Comparison of ENCODE assay signal across 27 cellular contexts in genomic region chr2:98028931-98029717, GRCh38. TPM values are rescaled to one million over a fixed set of nuclear protein-coding genes. Genes with fewer than 3 reads are reported as not detected.
DNase-seq lines count a peak whose midpoint lies in the region; ATAC-seq and TF ChIP-seq lines count a peak whose summit lies in the region.
"Had no signal": no experiment of that assay in that cellular context is flagged by ENCODE, and none has a peak within 500 bp of the region (broad histone marks: within the 10 kb centered on the region; RNA-seq: fewer than 3 reads in every experiment).

No MANE protein-coding gene starts in this region.

- no peaks in the 10 kb centered on the region for H4K20me1 ChIP-seq in mammary epithelial cell (ENCODE audit: insufficient read depth, low read length)

- H3K79me2 ChIP-seq in mammary epithelial cell (ENCODE audit: insufficient read depth, low read length): no peaks in the 10 kb centered on the region

- H3K4me1 Mint-ChIP-seq in activated CD8-positive, alpha-beta memory T cell treated with anti-CD3 and anti-CD28 coated beads, Interleukin-2, amount 10 ng/mL, durations not matched to agents 7 days and 5 days: peaks cover 28% of the 10 kb centered on the region
- H3K4me1 Mint-ChIP-seq in stimulated activated naive B cell treated with anti-CD40 and anti-IgM and Interleukin-4, amounts not matched to agents 10 μg/mL and 1 μg/mL and 100 μg/mL, for 72 hours: peaks cover 36 to 74% of the 10 kb centered on the region in 2 donors

- H3K27me3 Mint-ChIP-seq in activated CD8-positive, alpha-beta memory T cell treated with anti-CD3 and anti-CD28 coated beads, Interleukin-2, amount 10 ng/mL, durations not matched to agents 7 days and 5 days: peaks cover 10% of the 10 kb centered on the region
- H3K27me3 Mint-ChIP-seq in stimulated activated naive B cell treated with anti-CD40 and anti-IgM and Interleukin-4, amounts not matched to agents 10 μg/mL and 1 μg/mL and 100 μg/mL, for 72 hours: no peaks in the 10 kb centered on the region
- H3K27me3 Mint-ChIP-seq: central memory CD8-positive, alpha-beta T cell had no signal

- H3K9ac ChIP-seq in mammary epithelial cell (ENCODE audit: insufficient read depth, low read length): no peak overlapping the region
- H3K9ac ChIP-seq: neural progenitor cell had no signal

- in situ Hi-C loops in brain microvascular endothelial cell (cut with HindIII; ENCODE audit: low pct_ligation_motif_present, low sequenced_read_pairs): no loop called here
- in situ Hi-C loops in mammary epithelial cell (cut with MboI; ENCODE audit: low sequenced_read_pairs in 2 of 2): no loop called here
- in situ Hi-C loops in KBM-7 (cut with MboI; ENCODE audit: low pct_unique_long_range_greater_than_20kb, low sequenced_read_pairs): no loop called here

- no peaks in the 10 kb centered on the region for H3K9me3 Mint-ChIP-seq in activated CD8-positive, alpha-beta memory T cell treated with anti-CD3 and anti-CD28 coated beads, Interleukin-2, amount 10 ng/mL, durations not matched to agents 7 days and 5 days (ENCODE audit: low read depth)
- H3K9me3 Mint-ChIP-seq in stimulated activated naive B cell treated with anti-CD40 and anti-IgM and Interleukin-4, amounts not matched to agents 10 μg/mL and 1 μg/mL and 100 μg/mL, for 72 hours: no peaks in the 10 kb centered on the region
- H3K9me3 Mint-ChIP-seq: activated CD4-positive, alpha-beta T cell treated with anti-CD3 and anti-CD28 coated beads, Interleukin-2, amount 10 ng/mL, durations not matched to agents 24 days and 14 days; central memory CD8-positive, alpha-beta T cell; neural progenitor cell; stimulated activated effector memory CD8-positive, alpha-beta T cell treated with anti-CD3 and anti-CD28 coated beads, Interleukin-12 subunit alpha, Interleukin-12 subunit beta, amount 100 ng/mL, for 72 hours had no signal

- WGBS in mammary epithelial cell (ENCODE audit: low coverage, missing lambda C conversion rate): 96% methylated on average over 12 of the region's 12 CpGs

- CTCF ChIA-PET in activated CD8-positive, alpha-beta memory T cell treated with anti-CD3 and anti-CD28 coated beads, Interleukin-2, amount 10 ng/mL, durations not matched to agents 7 days and 5 days (lab: Charles Lee): interaction anchor here (1.0 to 2.1 kb wide), 2 partner anchors 13 to 222 kb away, joined by 3 to 6 read pairs; no protein-coding TSS in a partner anchor
- CTCF ChIA-PET in mammary epithelial cell (lab: Charles Lee; ENCODE audit: low non-redundant PET): no interaction called here

- intact Hi-C loops in mucosa of descending colon (cut with DNase I, micrococcal nuclease) (no loop called here), mammary epithelial cell (cut with micrococcal nuclease) (no loop called here)

- H3K36me3 ChIP-seq in brain microvascular endothelial cell (replicated peaks) (no peaks in the 10 kb centered on the region), mucosa of descending colon (ENCODE audit: low read depth) (no peaks in the 10 kb centered on the region), mammary epithelial cell (ENCODE audit: insufficient read depth, low read length) (no peaks in the 10 kb centered on the region)
- H3K36me3 ChIP-seq: gastroesophageal sphincter, neural progenitor cell, right lobe of liver, SJSA1, uterus, WERI-Rb-1 had no signal

- H3K4me3 ChIP-seq in brain microvascular endothelial cell (ENCODE audit: low read depth, low read length) (no peak overlapping the region), mucosa of descending colon (no peak overlapping the region), coronary artery (no peak overlapping the region), mammary epithelial cell (replicated peaks in 1 of 3; ENCODE audit: insufficient read depth in 1 of 3, low read depth in 2 of 3, low read length in 3 of 3) (no peak overlapping the region)
- H3K4me3 ChIP-seq: gastroesophageal sphincter, lung, neural progenitor cell, right lobe of liver, SJSA1, uterus had no signal

- BruUV-seq in mammary epithelial cell (replicated peaks; lab: Mats Ljungman, UMichigan): no TSS peak

- peak; percentile 18 for DNase-seq in activated CD8-positive, alpha-beta memory T cell treated with anti-CD3 and anti-CD28 coated beads, Interleukin-2, amount 10 ng/mL, durations not matched to agents 7 days and 5 days
- DNase-seq in activated CD8-positive, alpha-beta memory T cell treated with anti-CD3 and anti-CD28 coated beads for 24 hours: no peak
- peak; percentile 40 for DNase-seq in brain microvascular endothelial cell
- no peak for DNase-seq in mucosa of descending colon
- no peak for DNase-seq in stimulated activated naive B cell treated with anti-CD40 and anti-IgM and Interleukin-4, amounts not matched to agents 10 μg/mL and 1 μg/mL and 100 μg/mL, for 72 hours
- DNase-seq in coronary artery (ENCODE audit: low spot score): no peak
- no peak for DNase-seq in mammary epithelial cell
- no peak for DNase-seq in KBM-7
- DNase-seq: activated CD4-positive, alpha-beta T cell treated with anti-CD3 and anti-CD28 coated beads, Interleukin-2, amount 10 ng/mL, durations not matched to agents 24 days and 14 days; activated T-cell treated with anti-CD3 and anti-CD28 coated beads, Interleukin-2, amount 50 U/mL, for 48 hours; kidney glomerular epithelial cell; NCI-H1694 treated with DMSO at 0.1 percent for 48 hours; NCI-H2171; NCI-H82; right lobe of liver; stimulated activated CD4-positive, alpha-beta T cell treated with anti-CD3 and anti-CD28 coated beads, Interleukin-15, amount 100 ng/mL, for 24 hours; uterus; WERI-Rb-1 had no signal

- H3K27ac Mint-ChIP-seq in activated CD8-positive, alpha-beta memory T cell treated with anti-CD3 and anti-CD28 coated beads, Interleukin-2, amount 10 ng/mL, durations not matched to agents 7 days and 5 days: no peak overlapping the region
- H3K27ac Mint-ChIP-seq in stimulated activated naive B cell treated with anti-CD40 and anti-IgM and Interleukin-4, amounts not matched to agents 10 μg/mL and 1 μg/mL and 100 μg/mL, for 72 hours: peak overlapping the region; percentile 94
- H3K27ac Mint-ChIP-seq: activated CD4-positive, alpha-beta T cell treated with anti-CD3 and anti-CD28 coated beads, Interleukin-2, amount 10 ng/mL, durations not matched to agents 24 days and 14 days; stimulated activated effector memory CD8-positive, alpha-beta T cell treated with anti-CD3 and anti-CD28 coated beads, Interleukin-12 subunit alpha, Interleukin-12 subunit beta, amount 100 ng/mL, for 72 hours had no signal

- H3K4me1 ChIP-seq in mucosa of descending colon (ENCODE audit: low read depth) (peaks cover 16% of the 10 kb centered on the region), mammary epithelial cell (ENCODE audit: insufficient read depth, low read length) (no peaks in the 10 kb centered on the region)
- H3K4me1 ChIP-seq: right lobe of liver, SJSA1, uterus had no signal

- dilution Hi-C loops in mammary epithelial cell (cut with HindIII; ENCODE audit: low sequenced_read_pairs): no loop called here

- no peak for ATAC-seq in activated CD8-positive, alpha-beta memory T cell treated with anti-CD3 and anti-CD28 coated beads, Interleukin-2, amount 10 ng/mL, durations not matched to agents 7 days and 5 days
- peak; percentile 65 for ATAC-seq in mucosa of descending colon
- ATAC-seq in stimulated activated naive B cell treated with anti-CD40 and anti-IgM and Interleukin-4, amounts not matched to agents 10 μg/mL and 1 μg/mL and 100 μg/mL, for 72 hours (replicated peaks): no peak
- ATAC-seq: gastroesophageal sphincter, HCT116, right lobe of liver had no signal

- H3K9me3 ChIP-seq in mucosa of descending colon (no peaks in the 10 kb centered on the region), mammary epithelial cell (replicated peaks; ENCODE audit: insufficient read depth, low read length) (no peaks in the 10 kb centered on the region)
- H3K9me3 ChIP-seq: gastroesophageal sphincter, right lobe of liver, SJSA1, uterus had no signal

- H3K4me2 ChIP-seq in mammary epithelial cell (ENCODE audit: insufficient read depth, low read depth, low read length): no peak overlapping the region

- no peaks in the 10 kb centered on the region for H3K36me3 Mint-ChIP-seq in activated CD8-positive, alpha-beta memory T cell treated with anti-CD3 and anti-CD28 coated beads, Interleukin-2, amount 10 ng/mL, durations not matched to agents 7 days and 5 days
- H3K36me3 Mint-ChIP-seq in stimulated activated naive B cell treated with anti-CD40 and anti-IgM and Interleukin-4, amounts not matched to agents 10 μg/mL and 1 μg/mL and 100 μg/mL, for 72 hours: no peaks in the 10 kb centered on the region
- H3K36me3 Mint-ChIP-seq: neural progenitor cell; stimulated activated effector memory CD8-positive, alpha-beta T cell treated with anti-CD3 and anti-CD28 coated beads, Interleukin-12 subunit alpha, Interleukin-12 subunit beta, amount 100 ng/mL, for 72 hours had no signal

- no peaks in the 10 kb centered on the region for H3K27me3 ChIP-seq in brain microvascular endothelial cell (replicated peaks)
- no peaks in the 10 kb centered on the region for H3K27me3 ChIP-seq in mammary epithelial cell (ENCODE audit: insufficient read depth, low read length)
- H3K27me3 ChIP-seq: gastroesophageal sphincter, neural progenitor cell, right lobe of liver, SJSA1, uterus had no signal

- H3K27ac ChIP-seq in brain microvascular endothelial cell (peak overlapping the region; percentile 94), coronary artery (peak overlapping the region in 1 of 2 donors; percentile 54), mammary epithelial cell (ENCODE audit: insufficient read depth, low read depth, low read length) (no peak overlapping the region)
- H3K27ac ChIP-seq: gastroesophageal sphincter, neural progenitor cell, right lobe of liver, RWPE1, SJSA1, uterus, WERI-Rb-1 had no signal

- TF ChIP-seq CTCF in brain microvascular endothelial cell (IDR thresholded peaks at IDR 0.05; ENCODE audit: low read depth, low read length, missing control alignments): no peak
- TF ChIP-seq CTCF in mucosa of descending colon (IDR thresholded peaks at IDR 0.05): no peak
- TF ChIP-seq CTCF in coronary artery (IDR thresholded peaks at IDR 0.05): no peak
- TF ChIP-seq CTCF in mammary epithelial cell (conservative IDR thresholded peaks at IDR 0.05 in 1 of 2, IDR thresholded peaks at IDR 0.05 in 1 of 2; ENCODE audit: extremely low read depth in 1 of 2, insufficient read depth in 1 of 2, low read depth in 1 of 2, low read length in 2 of 2): no peak

- H3K4me3 Mint-ChIP-seq in activated CD8-positive, alpha-beta memory T cell treated with anti-CD3 and anti-CD28 coated beads, Interleukin-2, amount 10 ng/mL, durations not matched to agents 7 days and 5 days: no peak overlapping the region
- peak overlapping the region in 1 of 2 donors; percentile 55 for H3K4me3 Mint-ChIP-seq in stimulated activated naive B cell treated with anti-CD40 and anti-IgM and Interleukin-4, amounts not matched to agents 10 μg/mL and 1 μg/mL and 100 μg/mL, for 72 hours
- H3K4me3 Mint-ChIP-seq: activated CD4-positive, alpha-beta T cell treated with anti-CD3 and anti-CD28 coated beads, Interleukin-2, amount 10 ng/mL, durations not matched to agents 24 days and 14 days; central memory CD8-positive, alpha-beta T cell; neural progenitor cell; stimulated activated effector memory CD8-positive, alpha-beta T cell treated with anti-CD3 and anti-CD28 coated beads, Interleukin-12 subunit alpha, Interleukin-12 subunit beta, amount 100 ng/mL, for 72 hours had no signal

- no peak overlapping the region for H2AFZ ChIP-seq in mammary epithelial cell (ENCODE audit: low read depth, low read length)
- H2AFZ ChIP-seq: neural progenitor cell had no signal

RNA-seq across cellular contexts. Expression of gene TMEM131, which starts 33.4 kb away (rescaled TPM):
- 10 to 100 TPM; 31.2 to 33.4 TPM for total RNA-seq in activated CD8-positive, alpha-beta memory T cell treated with anti-CD3 and anti-CD28 coated beads, Interleukin-2, amount 10 ng/mL, durations not matched to agents 7 days and 5 days
- 100 to 1,000 TPM in 1 of 3 donors, 10 to 100 TPM in 2; 58.3 to 110 (median 67.7) TPM for total RNA-seq in mucosa of descending colon
- total RNA-seq in mammary epithelial cell: 10 to 100 TPM; 66.2 to 67.9 TPM
- 19.7 TPM for polyA plus RNA-seq in mammary epithelial cell
- polyA minus RNA-seq in mammary epithelial cell: 147 TPM

RNA-seq across cellular contexts. Expression of gene VWA3B, which starts 57.8 kb away (rescaled TPM):
- total RNA-seq in activated CD8-positive, alpha-beta memory T cell treated with anti-CD3 and anti-CD28 coated beads, Interleukin-2, amount 10 ng/mL, durations not matched to agents 7 days and 5 days: not detected
- total RNA-seq in mucosa of descending colon (1 to 10 TPM; 1.2 to 2.8 (median 2.7) TPM), mammary epithelial cell (under 1 TPM in 1 of 2 donors, not detected in 1; 0.66 TPM)
- 0.16 TPM for polyA plus RNA-seq in mammary epithelial cell
- polyA minus RNA-seq in mammary epithelial cell: not detected
- total RNA-seq: activated CD4-positive, alpha-beta T cell treated with anti-CD3 and anti-CD28 coated beads, Interleukin-2, amount 10 ng/mL, durations not matched to agents 24 days and 14 days; gastroesophageal sphincter; NCI-H460; SJSA1 had no signal

Comparison
In these comparisons a context has a peak if more than half of its experiments do, and no peak if none do; other contexts are left out.
1. DNase-seq: peak in activated CD8-positive, alpha-beta memory T cell treated with anti-CD3 and anti-CD28 coated beads, Interleukin-2, amount 10 ng/mL, durations not matched to agents 7 days and 5 days (single experiment) and brain microvascular endothelial cell (single experiment); none in activated CD8-positive, alpha-beta memory T cell treated with anti-CD3 and anti-CD28 coated beads for 24 hours (single experiment), mucosa of descending colon (0 of 3), stimulated activated naive B cell treated with anti-CD40 and anti-IgM and Interleukin-4, amounts not matched to agents 10 μg/mL and 1 μg/mL and 100 μg/mL, for 72 hours (single experiment), coronary artery (single experiment), mammary epithelial cell (single experiment) and KBM-7 (single experiment).